ENCODE assay signal across 24 cellular contexts in genomic region chr5:177385720-177386119, GRCh38. TPM values are rescaled to one million over a fixed set of nuclear protein-coding genes. Genes with fewer than 3 reads are reported as not detected.
"Had no signal": no experiment of that assay in that cellular context is flagged by ENCODE, and none has a peak within 500 bp of the region (broad histone marks: within the 10 kb centered on the region; RNA-seq: fewer than 3 reads in every experiment).

No MANE protein-coding gene starts in this region.

- H3K4me1 ChIP-seq: ascending aorta had no signal

- DNase-seq: activated B cell treated with CpG ODN at 0.5 μM for 24 hours; activated CD4-positive, alpha-beta T cell treated with anti-CD3 and anti-CD28 coated beads for 1 hour; activated CD4-positive, alpha-beta T cell treated with anti-CD3 and anti-CD28 coated beads, Interleukin-2, amount 10 ng/mL, durations not matched to agents 24 days and 14 days; activated CD4-positive, alpha-beta T cell treated with anti-CD3 and anti-CD28 coated beads, Interleukin-2, amount 50 U/mL, for 48 hours; activated gamma-delta T cell treated with Interleukin-2 at 50 U/mL for 16 hours; activated naive CD4-positive, alpha-beta T cell treated with anti-CD3 and anti-CD28 coated beads, Interleukin-2, amount 10 ng/mL, durations not matched to agents 7 days and 5 days; activated T-cell treated with anti-CD3 and anti-CD28 coated beads for 4 hours; activated T-cell treated with anti-CD3 and anti-CD28 coated beads, Interleukin-2, amount 50 U/mL, for 48 hours; body of pancreas; central memory CD4-positive, alpha-beta T cell; NCI-H1105 treated with DMSO at 0.1 percent for 48 hours; NCI-H1436 treated with DMSO at 0.1 percent for 48 hours; NCI-H187; NCI-H2081; NCI-H510A treated with DMSO at 0.1 percent for 48 hours; NCI-H69; SHP77 treated with DMSO at 0.1 percent for 48 hours; T-helper 9 cell had no signal

- H3K36me3 Mint-ChIP-seq: activated naive CD4-positive, alpha-beta T cell treated with anti-CD3 and anti-CD28 coated beads, Interleukin-2, amount 10 ng/mL, durations not matched to agents 7 days and 5 days had no signal

- H3K27ac Mint-ChIP-seq: activated B cell treated with CpG ODN at 0.5 μM for 24 hours; activated CD4-positive, alpha-beta T cell treated with anti-CD3 and anti-CD28 coated beads, Interleukin-2, amount 10 ng/mL, durations not matched to agents 24 days and 14 days; activated naive CD4-positive, alpha-beta T cell treated with anti-CD3 and anti-CD28 coated beads, Interleukin-2, amount 10 ng/mL, durations not matched to agents 7 days and 5 days; activated T-helper 2 cell treated with anti-CD3 and anti-CD28 coated beads, Interferon-gamma antibody, Interleukin-2, Interleukin-4, amounts not matched to agents 10 μg/mL and 5 μg/mL and 100 μg/mL, durations not matched to agents 14 hours and 24 hours and 36 hours; T-helper 1 cell treated with Interleukin-12 subunit alpha and Interleukin-12 subunit beta and Interleukin-4 antibody, amounts not matched to agents 30 μg/mL and 1 μg/mL, for 36 hours had no signal

- H3K36me3 ChIP-seq: ascending aorta had no signal

- H3K4me3 ChIP-seq: ascending aorta, body of pancreas had no signal

- H3K9me3 ChIP-seq: ascending aorta, body of pancreas had no signal

- H3K9me3 Mint-ChIP-seq: activated B cell treated with CpG ODN at 0.5 μM for 24 hours; activated CD4-positive, alpha-beta T cell treated with anti-CD3 and anti-CD28 coated beads, Interleukin-2, amount 10 ng/mL, durations not matched to agents 24 days and 14 days; activated naive CD4-positive, alpha-beta T cell treated with anti-CD3 and anti-CD28 coated beads, Interleukin-2, amount 10 ng/mL, durations not matched to agents 7 days and 5 days; activated T-helper 2 cell treated with anti-CD3 and anti-CD28 coated beads, Interferon-gamma antibody, Interleukin-2, Interleukin-4, amounts not matched to agents 10 μg/mL and 5 μg/mL and 100 μg/mL, durations not matched to agents 14 hours and 24 hours and 36 hours; T-helper 1 cell treated with Interleukin-12 subunit alpha and Interleukin-12 subunit beta and Interleukin-4 antibody, amounts not matched to agents 30 μg/mL and 1 μg/mL, for 36 hours had no signal

- H3K27ac ChIP-seq: ascending aorta, body of pancreas had no signal

- H3K4me3 Mint-ChIP-seq: activated B cell treated with CpG ODN at 0.5 μM for 24 hours; activated CD4-positive, alpha-beta T cell treated with anti-CD3 and anti-CD28 coated beads, Interleukin-2, amount 10 ng/mL, durations not matched to agents 24 days and 14 days; activated naive CD4-positive, alpha-beta T cell treated with anti-CD3 and anti-CD28 coated beads, Interleukin-2, amount 10 ng/mL, durations not matched to agents 7 days and 5 days; T-helper 1 cell treated with Interleukin-12 subunit alpha and Interleukin-12 subunit beta and Interleukin-4 antibody, amounts not matched to agents 30 μg/mL and 1 μg/mL, for 36 hours had no signal

- ATAC-seq: body of pancreas had no signal

- FAIRE-seq: bronchial epithelial cell had no signal

- H3K27me3 ChIP-seq: ascending aorta, body of pancreas had no signal

RNA-seq across cellular contexts. Expression of gene SLC34A1, which starts 1.5 kb away (rescaled TPM):
- total RNA-seq: activated B cell treated with CpG ODN at 0.5 μM for 24 hours; activated CD4-positive, alpha-beta T cell treated with anti-CD3 and anti-CD28 coated beads, Interleukin-2, amount 10 ng/mL, durations not matched to agents 24 days and 14 days; activated CD8-positive, alpha-beta memory T cell treated with anti-CD3 and anti-CD28 coated beads for 36 hours; activated T-helper 2 cell treated with anti-CD3 and anti-CD28 coated beads, Interferon-gamma antibody, Interleukin-2, Interleukin-4, amounts not matched to agents 10 μg/mL and 5 μg/mL and 100 μg/mL, durations not matched to agents 14 hours and 24 hours and 36 hours; ascending aorta; body of pancreas; bronchial epithelial cell had no signal

RNA-seq across cellular contexts. Expression of gene PFN3, which starts 14.7 kb away (rescaled TPM):
- total RNA-seq: activated B cell treated with CpG ODN at 0.5 μM for 24 hours; activated CD4-positive, alpha-beta T cell treated with anti-CD3 and anti-CD28 coated beads, Interleukin-2, amount 10 ng/mL, durations not matched to agents 24 days and 14 days; activated CD8-positive, alpha-beta memory T cell treated with anti-CD3 and anti-CD28 coated beads for 36 hours; activated T-helper 2 cell treated with anti-CD3 and anti-CD28 coated beads, Interferon-gamma antibody, Interleukin-2, Interleukin-4, amounts not matched to agents 10 μg/mL and 5 μg/mL and 100 μg/mL, durations not matched to agents 14 hours and 24 hours and 36 hours; ascending aorta; body of pancreas; bronchial epithelial cell; SK-MEL-5 had no signal

RNA-seq across cellular contexts. Expression of gene F12, which starts 23.6 kb away (rescaled TPM):
- total RNA-seq: ascending aorta had no signal
